8 cellular contexts compared by ENCODE assay signal in genomic region chr10:26269754-26270153, GRCh38. TPM values are rescaled to one million over a fixed set of nuclear protein-coding genes. Genes with fewer than 3 reads are reported as not detected.
DNase-seq lines count a peak whose midpoint lies in the region; ATAC-seq lines count a peak whose summit lies in the region.

No MANE protein-coding gene starts in this region.

- in situ Hi-C loops in SK-MEL-5 (cut with HindIII; ENCODE audit: low pct_unique_long_range_greater_than_20kb, low sequenced_read_pairs) = no loop called here

- H3K4me3 ChIP-seq in Karpas-422 (ENCODE audit: low read length) = no peak overlapping the region
- no peak overlapping the region for H3K4me3 ChIP-seq in MG63

- no peak overlapping the region for H3K9ac ChIP-seq in Karpas-422 (ENCODE audit: low read length)

- H3K79me2 ChIP-seq in Karpas-422 (ENCODE audit: low read length) = no peaks in the 10 kb centered on the region

- H2AFZ ChIP-seq in Karpas-422 (ENCODE audit: low read length) = no peak overlapping the region

- H3K4me2 ChIP-seq in Karpas-422 (ENCODE audit: low read depth, low read length, poor library complexity, severe bottlenecking) = no peak overlapping the region

- intact Hi-C loops in activated T-helper 1 cell treated with anti-CD3 and anti-CD28 coated beads, Interleukin-12 subunit alpha, Interleukin-12 subunit beta, Interleukin-2, Interleukin-4 antibody, amounts not matched to agents 30 ng/mL and 10 ng/mL and 1 ng/mL, durations not matched to agents 14 hours and 24 hours and 36 hours (cut with micrococcal nuclease) = loop anchor here (1.0 kb wide), 1 partner anchor 394 kb away; no protein-coding TSS in a partner anchor

- H3K4me1 ChIP-seq in Karpas-422 (ENCODE audit: low read length) = no peaks in the 10 kb centered on the region

- H3K4me1 Mint-ChIP-seq in activated T-helper 1 cell treated with anti-CD3 and anti-CD28 coated beads, Interleukin-12 subunit alpha, Interleukin-12 subunit beta, Interleukin-2, Interleukin-4 antibody, amounts not matched to agents 30 ng/mL and 10 ng/mL and 1 ng/mL, durations not matched to agents 14 hours and 24 hours and 36 hours (ENCODE audit: low read depth) = no peaks in the 10 kb centered on the region

- H4K20me1 ChIP-seq in Karpas-422 (ENCODE audit: insufficient read depth, low read depth, low read length) = no peaks in the 10 kb centered on the region

- H3K9me2 ChIP-seq in Karpas-422 (replicated peaks; ENCODE audit: insufficient read depth, low read length) = no peaks in the 10 kb centered on the region

- H3K27me3 ChIP-seq in Karpas-422 (ENCODE audit: low read length) = no peaks in the 10 kb centered on the region
- peaks cover 9% of the 10 kb centered on the region; the same call in 1 of the 2 replicates for H3K27me3 ChIP-seq in MG63

- ATAC-seq in left lobe of liver = peak; percentile 26

- no peaks in the 10 kb centered on the region for H3K36me3 Mint-ChIP-seq in activated T-helper 1 cell treated with anti-CD3 and anti-CD28 coated beads, Interleukin-12 subunit alpha, Interleukin-12 subunit beta, Interleukin-2, Interleukin-4 antibody, amounts not matched to agents 30 ng/mL and 10 ng/mL and 1 ng/mL, durations not matched to agents 14 hours and 24 hours and 36 hours (ENCODE audit: low read depth)

- no peaks in the 10 kb centered on the region for H3K36me3 ChIP-seq in Karpas-422 (ENCODE audit: insufficient read depth, low read length)
- H3K36me3 ChIP-seq in MG63 = no peaks in the 10 kb centered on the region

- no peak overlapping the region for H3K4me3 Mint-ChIP-seq in activated T-helper 1 cell treated with anti-CD3 and anti-CD28 coated beads, Interleukin-12 subunit alpha, Interleukin-12 subunit beta, Interleukin-2, Interleukin-4 antibody, amounts not matched to agents 30 ng/mL and 10 ng/mL and 1 ng/mL, durations not matched to agents 14 hours and 24 hours and 36 hours

- no peaks in the 10 kb centered on the region for H3K9me3 ChIP-seq in Karpas-422 (ENCODE audit: low read length)
- H3K9me3 ChIP-seq in MG63 = no peaks in the 10 kb centered on the region

- no peak overlapping the region for H3K27ac Mint-ChIP-seq in activated T-helper 1 cell treated with anti-CD3 and anti-CD28 coated beads, Interleukin-12 subunit alpha, Interleukin-12 subunit beta, Interleukin-2, Interleukin-4 antibody, amounts not matched to agents 30 ng/mL and 10 ng/mL and 1 ng/mL, durations not matched to agents 14 hours and 24 hours and 36 hours

- H3K27me3 Mint-ChIP-seq in activated T-helper 1 cell treated with anti-CD3 and anti-CD28 coated beads, Interleukin-12 subunit alpha, Interleukin-12 subunit beta, Interleukin-2, Interleukin-4 antibody, amounts not matched to agents 30 ng/mL and 10 ng/mL and 1 ng/mL, durations not matched to agents 14 hours and 24 hours and 36 hours (ENCODE audit: insufficient read depth) = no peaks in the 10 kb centered on the region

- DNase-seq in EH (ENCODE audit: low read depth) (peak; percentile 41), Karpas-422 (peak; percentile 74), SK-MEL-5 (ENCODE audit: low read depth, low spot score) (peak; percentile 71), left lobe of liver (ENCODE audit: low spot score) (no peak), amygdala (lab: John Stamatoyannopoulos, UW) (no peak), MG63 (no peak)
- DNase-seq in stimulated activated naive CD4-positive, alpha-beta T cell (lab: John Stamatoyannopoulos, UW) = no peak
- no peak for DNase-seq in activated T-helper 1 cell treated with anti-CD3 and anti-CD28 coated beads, Interleukin-12 subunit alpha, Interleukin-12 subunit beta, Interleukin-2, Interleukin-4 antibody, amounts not matched to agents 30 ng/mL and 10 ng/mL and 1 ng/mL, durations not matched to agents 14 hours and 24 hours and 36 hours (ENCODE audit: low spot score)

- no peaks in the 10 kb centered on the region for H3K9me3 Mint-ChIP-seq in activated T-helper 1 cell treated with anti-CD3 and anti-CD28 coated beads, Interleukin-12 subunit alpha, Interleukin-12 subunit beta, Interleukin-2, Interleukin-4 antibody, amounts not matched to agents 30 ng/mL and 10 ng/mL and 1 ng/mL, durations not matched to agents 14 hours and 24 hours and 36 hours

- H3K27ac ChIP-seq in Karpas-422 (ENCODE audit: low read length) = no peak overlapping the region

RNA-seq across cellular contexts. Expression of gene GAD2, which starts 53.2 kb away (rescaled TPM):
- total RNA-seq in Karpas-422 (2014; rRNA removed; shearing (Covaris generic); ENCODE audit: low replicate concordance) = not detected in 2 replicates
- total RNA-seq in SK-MEL-5 (2014; rRNA removed; shearing (Covaris generic)) = not detected in 2 replicates
- not detected in 2 replicates for polyA plus RNA-seq in SK-MEL-5 (2015; cell fraction: cytosol; rRNA removed)
- polyA plus RNA-seq in SK-MEL-5 (2015; cell fraction: nucleus; rRNA removed) = not detected in 2 replicates
- not detected for total RNA-seq in left lobe of liver
- not detected in 2 replicates for total RNA-seq in MG63 (2014; rRNA removed; shearing (Covaris generic); ENCODE audit: low replicate concordance)
- not detected in 2 replicates for total RNA-seq in activated T-helper 1 cell treated with anti-CD3 and anti-CD28 coated beads, Interleukin-12 subunit alpha, Interleukin-12 subunit beta, Interleukin-2, Interleukin-4 antibody, amounts not matched to agents 30 ng/mL and 10 ng/mL and 1 ng/mL, durations not matched to agents 14 hours and 24 hours and 36 hours

Comparison
In these comparisons a context has a peak if more than half of its experiments do, and no peak if none do; other contexts are left out.
1. DNase-seq: peak in EH (single experiment), Karpas-422 (single experiment) and SK-MEL-5 (single experiment); none in left lobe of liver (single experiment), stimulated activated naive CD4-positive, alpha-beta T cell (0 of 6), amygdala (0 of 56), MG63 (single experiment) and activated T-helper 1 cell treated with anti-CD3 and anti-CD28 coated beads, Interleukin-12 subunit alpha, Interleukin-12 subunit beta, Interleukin-2, Interleukin-4 antibody, amounts not matched to agents 30 ng/mL and 10 ng/mL and 1 ng/mL, durations not matched to agents 14 hours and 24 hours and 36 hours (single experiment).